In genomic region chr10:126667568-126667967, GRCh38 we compare ENCODE assay signal across 33 cellular contexts. TPM values are rescaled to one million over a fixed set of nuclear protein-coding genes. Genes with fewer than 3 reads are reported as not detected.
"Had no signal": no experiment of that assay in that cellular context is flagged by ENCODE, and none has a peak within 500 bp of the region (broad histone marks: within the 10 kb centered on the region; RNA-seq: fewer than 3 reads in every experiment).

No MANE protein-coding gene starts in this region.

- FAIRE-seq: astrocyte, colon, endometrium, endothelial cell of umbilical vein had no signal

- H3K27me3 ChIP-seq: brain microvascular endothelial cell, esophagus squamous epithelium had no signal

- H3K27ac ChIP-seq: brain microvascular endothelial cell, epithelial cell of prostate, esophagus squamous epithelium, gastroesophageal sphincter had no signal

- H3K4me3 ChIP-seq: esophagus squamous epithelium, gastroesophageal sphincter had no signal

- H3K36me3 ChIP-seq: brain microvascular endothelial cell, esophagus squamous epithelium, gastroesophageal sphincter had no signal

- H3K9me3 ChIP-seq: esophagus squamous epithelium, gastroesophageal sphincter had no signal

- DNase-seq: activated CD4-positive, alpha-beta memory T cell treated with anti-CD3 and anti-CD28 coated beads for 36 hours; activated CD4-positive, alpha-beta T cell treated with anti-CD3 and anti-CD28 coated beads for 36 hours; activated CD4-positive, alpha-beta T cell treated with anti-CD3 and anti-CD28 coated beads, Interleukin-2, amount 10 ng/mL, durations not matched to agents 24 days and 14 days; activated CD4-positive, CD25-positive, alpha-beta regulatory T cell; activated CD4-positive, CD25-positive, alpha-beta regulatory T cell treated with anti-CD3 and anti-CD28 coated beads, Interleukin-2, amount 50 U/mL, for 72 hours; activated CD8-positive, alpha-beta memory T cell treated with anti-CD3 and anti-CD28 coated beads, Interleukin-2, amount 10 ng/mL, durations not matched to agents 7 days and 5 days; activated CD8-positive, alpha-beta memory T cell treated with anti-CD3 and anti-CD28 coated beads, Interleukin-2, amount 50 U/mL, for 4 hours; activated CD8-positive, alpha-beta T cell treated with anti-CD3 and anti-CD28 coated beads, Interleukin-2, amount 10 ng/mL, durations not matched to agents 7 days and 5 days; activated gamma-delta T cell; activated naive CD4-positive, alpha-beta T cell; activated naive CD4-positive, alpha-beta T cell treated with anti-CD3 and anti-CD28 coated beads, Interleukin-2, amount 10 ng/mL, durations not matched to agents 7 days and 5 days; activated naive CD8-positive, alpha-beta T cell treated with anti-CD3 and anti-CD28 coated beads, Interleukin-2, amount 10 ng/mL, durations not matched to agents 7 days and 5 days; activated T-cell treated with anti-CD3 and anti-CD28 coated beads, Interleukin-2, amount 50 U/mL, for 1 hour; activated T-cell treated with anti-CD3 and anti-CD28 coated beads, Interleukin-2, amount 50 U/mL, for 72 hours; brain microvascular endothelial cell; central memory CD4-positive, alpha-beta T cell; cortex of kidney; dermis blood vessel endothelial cell; effector CD8-positive, alpha-beta T cell; esophagus squamous epithelium; foreskin melanocyte; T-helper 2 cell had no signal

RNA-seq across cellular contexts. Expression of gene C10orf90, which starts 2.9 kb away (rescaled TPM):
- total RNA-seq: activated CD4-positive, alpha-beta memory T cell treated with anti-CD3 and anti-CD28 coated beads for 36 hours; activated CD4-positive, alpha-beta T cell treated with anti-CD3 and anti-CD28 coated beads for 36 hours; activated CD4-positive, alpha-beta T cell treated with anti-CD3 and anti-CD28 coated beads, Interleukin-2, amount 10 ng/mL, durations not matched to agents 24 days and 14 days; activated CD8-positive, alpha-beta memory T cell treated with anti-CD3 and anti-CD28 coated beads for 36 hours; activated CD8-positive, alpha-beta memory T cell treated with anti-CD3 and anti-CD28 coated beads, Interleukin-2, amount 10 ng/mL, durations not matched to agents 7 days and 5 days; activated CD8-positive, alpha-beta T cell treated with anti-CD3 and anti-CD28 coated beads, Interleukin-2, amount 10 ng/mL, durations not matched to agents 7 days and 5 days; activated naive CD4-positive, alpha-beta T cell treated with anti-CD3 and anti-CD28 coated beads, Interleukin-2, amount 50 U/mL, for 72 hours; activated naive CD8-positive, alpha-beta T cell treated with anti-CD3 and anti-CD28 coated beads, Interleukin-2, amount 10 ng/mL, durations not matched to agents 7 days and 5 days; activated T-cell treated with anti-CD3 and anti-CD28 coated beads, Interleukin-2, amount 50 U/mL, for 72 hours; astrocyte; cerebellum; dermis blood vessel endothelial cell; endothelial cell of umbilical vein; fibroblast of villous mesenchyme; gastroesophageal sphincter; T-helper 1 cell treated with Interleukin-12 subunit alpha and Interleukin-12 subunit beta and Interleukin-4 antibody, amounts not matched to agents 30 ng/mL and 1 ng/mL, for 36 hours had no signal
